ENCODE assay signal across 8 cellular contexts in genomic region chr19:57487477-57488298, GRCh38. TPM values are rescaled to one million over a fixed set of nuclear protein-coding genes. Genes with fewer than 3 reads are reported as not detected.
DNase-seq lines count a peak whose midpoint lies in the region; ATAC-seq and TF ChIP-seq lines count a peak whose summit lies in the region.
"Not testable (repeated sequence)": the region's sequence is repeated elsewhere in the genome, so short reads cannot be mapped to it uniquely, and the experiment has no call there.

Gene ZNF419 (plus strand): TSS chr19:57487750. CDS start chr19:57487951, 201 bp downstream.

- DNase-seq in GM12864 (ENCODE audit: low read depth) (peak; percentile 88), NCI-H128 (lab: John Stamatoyannopoulos, UW; ENCODE audit: unreplicated experiment) (peak; percentile 89), cardiac septum (ENCODE audit: low spot score) (peak; percentile 93), tibial artery (peak; percentile 89 to 94)
- DNase-seq in activated naive CD8-positive, alpha-beta T cell treated with anti-CD3 and anti-CD28 coated beads, Interleukin-2, amount 10 ng/mL, durations not matched to agents 7 days and 5 days, result peak; percentile 91

- H3K27me3 ChIP-seq in SU-DHL-6 (ENCODE audit: low read length); parathyroid adenoma (ENCODE audit: control insufficient read depth, insufficient read depth, low read length); tibial artery: not testable (repeated sequence)

- not testable (repeated sequence) for H4K20me1 ChIP-seq in SU-DHL-6 (ENCODE audit: low read depth, low read length)

- peaks cover 13% of the 10 kb centered on the region for H3K4me1 Mint-ChIP-seq in activated naive CD8-positive, alpha-beta T cell treated with anti-CD3 and anti-CD28 coated beads, Interleukin-2, amount 10 ng/mL, durations not matched to agents 7 days and 5 days

- H3K4me3 ChIP-seq in GM12864 (ENCODE audit: low read depth, low read length), result peak within 1 kb of the TSS; percentile 91
- H3K4me3 ChIP-seq in SU-DHL-6 (ENCODE audit: insufficient read depth, low read length, poor library complexity, severe bottlenecking), result peak within 1 kb of the TSS; percentile 68
- peak within 1 kb of the TSS; percentile 93 for H3K4me3 ChIP-seq in parathyroid adenoma (ENCODE audit: low read depth, low read length)
- peak within 1 kb of the TSS; percentile 84 to 99 for H3K4me3 ChIP-seq in tibial artery

- not testable (repeated sequence) for H3K9me2 ChIP-seq in SU-DHL-6 (replicated peaks; ENCODE audit: insufficient read depth, low read length)

- H3K4me2 ChIP-seq in SU-DHL-6 (ENCODE audit: low read depth, low read length, poor library complexity, severe bottlenecking) (peak within 1 kb of the TSS; percentile 45), parathyroid adenoma (ENCODE audit: low read length) (peak within 1 kb of the TSS; percentile 86)

- H3K9me3 ChIP-seq in SU-DHL-6 (ENCODE audit: insufficient read depth, low read length); parathyroid adenoma (ENCODE audit: control insufficient read depth, low read length): not testable (repeated sequence)
- peaks cover 0 to 20% (median 5%) of the 10 kb centered on the region in 3 donors for H3K9me3 ChIP-seq in tibial artery

- H2AFZ ChIP-seq in SU-DHL-6 (ENCODE audit: low read depth, low read length, severe bottlenecking) (peak within 1 kb of the TSS; percentile 95), parathyroid adenoma (peak within 1 kb of the TSS; percentile 98)

- POLR2A ChIA-PET in activated naive CD8-positive, alpha-beta T cell treated with anti-CD3 and anti-CD28 coated beads, Interleukin-2, amount 10 ng/mL, durations not matched to agents 7 days and 5 days (lab: Charles Lee), result interaction anchor here (0.6 to 0.9 kb wide), 3 partner anchors 12 to 893 kb away, joined by 4 to 9 read pairs (median 4); partner anchors contain the start of genes ZNF71 and ZNF773

- TF ChIP-seq CTCF in GM12864 (IDR thresholded peaks at IDR 0.05; ENCODE audit: low read depth, low read length, missing control alignments) (peak; percentile 7), parathyroid adenoma (IDR thresholded peaks at IDR 0.05) (peak; percentile 17)
- TF ChIP-seq CTCF in SU-DHL-6 (IDR thresholded peaks at IDR 0.05; ENCODE audit: insufficient read depth, low read length, poor library complexity, severe bottlenecking); tibial artery (IDR thresholded peaks at IDR 0.05): not testable (repeated sequence)

- peak; percentile 97 for ATAC-seq in HG02642 (IDR thresholded peaks at IDR 0.05; ENCODE audit: poor library complexity, unreplicated experiment)
- ATAC-seq in activated naive CD8-positive, alpha-beta T cell treated with anti-CD3 and anti-CD28 coated beads, Interleukin-2, amount 10 ng/mL, durations not matched to agents 7 days and 5 days (ENCODE audit: low read depth), result peak; percentile 92

- not testable (repeated sequence) for H3K79me2 ChIP-seq in SU-DHL-6 (ENCODE audit: insufficient read depth, low read length); parathyroid adenoma

- not testable (repeated sequence) for H3K27me3 Mint-ChIP-seq in activated naive CD8-positive, alpha-beta T cell treated with anti-CD3 and anti-CD28 coated beads, Interleukin-2, amount 10 ng/mL, durations not matched to agents 7 days and 5 days

- H3F3A ChIP-seq in SU-DHL-6 (ENCODE audit: insufficient read depth), result not testable (repeated sequence)

- H3K27ac Mint-ChIP-seq in activated naive CD8-positive, alpha-beta T cell treated with anti-CD3 and anti-CD28 coated beads, Interleukin-2, amount 10 ng/mL, durations not matched to agents 7 days and 5 days, result peak within 1 kb of the TSS; percentile 81

- H3K4me1 ChIP-seq in parathyroid adenoma, result not testable (repeated sequence)
- peaks cover 0 to 12% (median 4%) of the 10 kb centered on the region in 4 donors for H3K4me1 ChIP-seq in tibial artery

- H3K4me3 Mint-ChIP-seq in activated naive CD8-positive, alpha-beta T cell treated with anti-CD3 and anti-CD28 coated beads, Interleukin-2, amount 10 ng/mL, durations not matched to agents 7 days and 5 days, result peak within 1 kb of the TSS; percentile 82

- H3K36me3 Mint-ChIP-seq in activated naive CD8-positive, alpha-beta T cell treated with anti-CD3 and anti-CD28 coated beads, Interleukin-2, amount 10 ng/mL, durations not matched to agents 7 days and 5 days, result peaks cover 49% of the 10 kb centered on the region

- H3K36me3 ChIP-seq in SU-DHL-6 (ENCODE audit: low read length); parathyroid adenoma (ENCODE audit: control insufficient read depth, insufficient read depth, low read length): not testable (repeated sequence)
- H3K36me3 ChIP-seq in tibial artery, result peaks cover 26 to 34% (median 30%) of the 10 kb centered on the region in 3 donors

- H3K9me3 Mint-ChIP-seq in activated naive CD8-positive, alpha-beta T cell treated with anti-CD3 and anti-CD28 coated beads, Interleukin-2, amount 10 ng/mL, durations not matched to agents 7 days and 5 days, result peaks cover 32% of the 10 kb centered on the region

- not testable (repeated sequence) for H3K27ac ChIP-seq in SU-DHL-6 (ENCODE audit: low read depth, low read length)
- H3K27ac ChIP-seq in parathyroid adenoma (peak within 1 kb of the TSS; percentile 88), tibial artery (peak within 1 kb of the TSS; percentile 70 to 76)

- intact Hi-C loops in cardiac septum (cut with DNase I), result not testable (repeated sequence)
- intact Hi-C loops in tibial artery (cut with DNase I; ENCODE audit: low total_unique reads), result loop anchor here (5.0 kb wide), 1 partner anchor 75 kb away; the partner anchor contains the start of gene ZNF17

- H3K9ac ChIP-seq in SU-DHL-6 (ENCODE audit: low read length) (peak within 1 kb of the TSS; percentile 67), parathyroid adenoma (peak within 1 kb of the TSS; percentile 98)

RNA-seq across cellular contexts. Expression of gene ZNF419, which starts in this region (rescaled TPM):
- total RNA-seq in activated naive CD8-positive, alpha-beta T cell treated with anti-CD3 and anti-CD28 coated beads, Interleukin-2, amount 10 ng/mL, durations not matched to agents 7 days and 5 days, result 10 to 100 TPM; 19.3 to 21.1 TPM
- 8.7 TPM for total RNA-seq in cardiac septum
